ENCODE assay signal across 8 cellular contexts in genomic region chr7:100158229-100159098, GRCh38. TPM values are rescaled to one million over a fixed set of nuclear protein-coding genes. Genes with fewer than 3 reads are reported as not detected.
DNase-seq lines count a peak whose midpoint lies in the region; ATAC-seq and TF ChIP-seq lines count a peak whose summit lies in the region.

TRAPPC14 (minus strand) TSS chr7:100158723; CDS start chr7:100158499, 224 bp downstream.

- peak; percentile 20 to 63 for TF ChIP-seq EP300 in tibial nerve (IDR thresholded peaks at IDR 0.05)

- H3K18ac ChIP-seq in trophoblast cell (ENCODE audit: low read length): peak within 1 kb of the TSS; percentile 46

- TF ChIP-seq CTCF in GM10248 (IDR thresholded peaks at IDR 0.05; ENCODE audit: control extremely low read depth, extremely low read depth, low read depth, missing control alignments) (no peak), tibial nerve (IDR thresholded peaks at IDR 0.05) (peak in 1 of 5 experiments; percentile 14)

- no CpG with 5 or more reads among the region's 87 CpGs for WGBS in trophoblast cell (ENCODE audit: extremely low coverage, insufficient coverage, insufficient read length)
- WGBS in tibial nerve, 2 donors: 1 to 2% methylated on average over 23 to 54 of the region's 87 CpGs

- H3K23ac ChIP-seq in trophoblast cell (ENCODE audit: low read length): no peak within 1 kb of the TSS

- H2AFZ ChIP-seq in trophoblast cell (ENCODE audit: insufficient read depth, low read length, poor library complexity): peak within 1 kb of the TSS; percentile 70

- H3K4me1 ChIP-seq in adipocyte (ENCODE audit: control insufficient read depth, insufficient read depth, low read length) (peaks cover 23% of the 10 kb centered on the region), trophoblast cell (ENCODE audit: control insufficient read depth in 1 of 2, insufficient read depth in 2 of 2, low read length in 2 of 2) (peaks cover 12 to 19% of the 10 kb centered on the region in 2 experiments), tibial nerve (peaks cover 0 to 47% (median 17%) of the 10 kb centered on the region in 4 donors)

- peak; percentile 88 for ATAC-seq in HG02759 (IDR thresholded peaks at IDR 0.05; ENCODE audit: unreplicated experiment)

- peak within 1 kb of the TSS; percentile 71 for H4K91ac ChIP-seq in trophoblast cell (ENCODE audit: low read depth, low read length)

- H3K14ac ChIP-seq in trophoblast cell (ENCODE audit: low read length): peak within 1 kb of the TSS; percentile 81

- H3K27me3 ChIP-seq in adipocyte (replicated peaks; ENCODE audit: control insufficient read depth, insufficient read depth, low read length) (no peaks in the 10 kb centered on the region), trophoblast cell (ENCODE audit: insufficient read depth, low read length) (no peaks in the 10 kb centered on the region), tibial nerve (no peaks in the 10 kb centered on the region)

- H3K4me3 ChIP-seq in adipocyte (ENCODE audit: low read length) (peak within 1 kb of the TSS; percentile 91), trophoblast cell (ENCODE audit: low read depth, low read length) (peak within 1 kb of the TSS; percentile 85), tibial nerve (peak within 1 kb of the TSS; percentile 56 to 85 (median 80))

- H4K8ac ChIP-seq in trophoblast cell (ENCODE audit: low read depth, low read length): peak within 1 kb of the TSS; percentile 92

- intact Hi-C loops in cardiac septum (cut with DNase I): no loop called here

- DNase-seq in GM10248 (ENCODE audit: extremely low spot score): peak; percentile 97
- peak; percentile 71 for DNase-seq in NCI-H1436 (lab: John Stamatoyannopoulos, UW)
- peak; percentile 76 to 89 (median 87) for DNase-seq in T-helper 1 cell
- DNase-seq in adipocyte (ENCODE audit: low read depth): peak; percentile 94
- DNase-seq in cardiac septum (ENCODE audit: low spot score): peak; percentile 97
- DNase-seq in trophoblast cell: peak; percentile 93 to 96
- peak; percentile 81 to 82 for DNase-seq in tibial nerve (ENCODE audit: low spot score in 2 of 2)

- H2BK120ac ChIP-seq in trophoblast cell (ENCODE audit: insufficient read depth, low read length, poor library complexity): peak within 1 kb of the TSS; percentile 67

- CTCF ChIA-PET in GM10248 (lab: Yijun Ruan, JAX): interaction anchor here (0.9 to 2.1 kb wide), 6 partner anchors 14 to 250 kb away, joined by 3 to 9 read pairs (median 4); no protein-coding TSS in a partner anchor

- POLR2A ChIA-PET in GM10248 (lab: Yijun Ruan, JAX): interaction anchor here (0.7 kb wide), 1 partner anchor 57 kb away, joined by 3 read pairs; the partner anchor contains the start of gene AP4M1

- peak; percentile 24 to 41 for TF ChIP-seq POLR2A in tibial nerve (IDR thresholded peaks at IDR 0.05)

- H4K12ac ChIP-seq in trophoblast cell (ENCODE audit: low read depth, low read length): peak within 1 kb of the TSS; percentile 86

- H3K9ac ChIP-seq in adipocyte (ENCODE audit: low read length) (peak within 1 kb of the TSS; percentile 94), trophoblast cell (ENCODE audit: low read length) (peak within 1 kb of the TSS; percentile 91)

- H2BK12ac ChIP-seq in trophoblast cell (ENCODE audit: low read length): peak within 1 kb of the TSS; percentile 15

- peaks cover 4% of the 10 kb centered on the region for H3K79me2 ChIP-seq in trophoblast cell (ENCODE audit: control insufficient read depth, insufficient read depth, low read length, poor library complexity)

- H3K9me3 ChIP-seq in adipocyte (ENCODE audit: control insufficient read depth, low read length) (no peaks in the 10 kb centered on the region), trophoblast cell (ENCODE audit: insufficient read depth, low read depth, low read length) (peaks cover 4% of the 10 kb centered on the region), tibial nerve (no peaks in the 10 kb centered on the region)

- peak within 1 kb of the TSS; percentile 94 for H3K4me2 ChIP-seq in trophoblast cell (ENCODE audit: low read length)

- peak within 1 kb of the TSS; percentile 71 for H3K4ac ChIP-seq in trophoblast cell (ENCODE audit: low read depth, low read length)

- H3K79me1 ChIP-seq in trophoblast cell (ENCODE audit: low read length): peaks cover 10% of the 10 kb centered on the region

- peaks cover 35% of the 10 kb centered on the region for H3K36me3 ChIP-seq in adipocyte (ENCODE audit: control insufficient read depth, insufficient read depth, low read length, severe bottlenecking)
- peaks cover 33 to 35% of the 10 kb centered on the region in 2 experiments for H3K36me3 ChIP-seq in trophoblast cell (ENCODE audit: control insufficient read depth in 1 of 2, insufficient read depth in 2 of 2, low read length in 2 of 2)
- H3K36me3 ChIP-seq in tibial nerve: peaks cover 0 to 37% (median 0%) of the 10 kb centered on the region in 3 donors

- peak within 1 kb of the TSS; percentile 86 for H3K27ac ChIP-seq in trophoblast cell (ENCODE audit: low read depth, low read length)
- peak within 1 kb of the TSS; percentile 59 to 85 (median 84) for H3K27ac ChIP-seq in tibial nerve

- H2BK5ac ChIP-seq in trophoblast cell (ENCODE audit: low read depth, low read length, poor library complexity): peak within 1 kb of the TSS; percentile 70

- no peak within 1 kb of the TSS for H2AK5ac ChIP-seq in trophoblast cell (ENCODE audit: low read length)

RNA-seq across cellular contexts. Expression of gene TRAPPC14, which starts in this region (rescaled TPM):
- total RNA-seq in cardiac septum (11.4 TPM), tibial nerve (10 to 100 TPM in 3 of 4 donors, 1 to 10 TPM in 1; 6.9 to 36.9 (median 12.7) TPM)
- 9.4 and 10.2 TPM in 2 replicates for polyA plus RNA-seq in trophoblast cell (2013)

Comparison
In these comparisons a context has a peak if more than half of its experiments do, and no peak if none do; other contexts are left out.
1. Peak in every context shown above with its lines: DNase-seq, ATAC-seq, H3K4me3 ChIP-seq and H3K27ac ChIP-seq.